In the genomic region with DNA sequence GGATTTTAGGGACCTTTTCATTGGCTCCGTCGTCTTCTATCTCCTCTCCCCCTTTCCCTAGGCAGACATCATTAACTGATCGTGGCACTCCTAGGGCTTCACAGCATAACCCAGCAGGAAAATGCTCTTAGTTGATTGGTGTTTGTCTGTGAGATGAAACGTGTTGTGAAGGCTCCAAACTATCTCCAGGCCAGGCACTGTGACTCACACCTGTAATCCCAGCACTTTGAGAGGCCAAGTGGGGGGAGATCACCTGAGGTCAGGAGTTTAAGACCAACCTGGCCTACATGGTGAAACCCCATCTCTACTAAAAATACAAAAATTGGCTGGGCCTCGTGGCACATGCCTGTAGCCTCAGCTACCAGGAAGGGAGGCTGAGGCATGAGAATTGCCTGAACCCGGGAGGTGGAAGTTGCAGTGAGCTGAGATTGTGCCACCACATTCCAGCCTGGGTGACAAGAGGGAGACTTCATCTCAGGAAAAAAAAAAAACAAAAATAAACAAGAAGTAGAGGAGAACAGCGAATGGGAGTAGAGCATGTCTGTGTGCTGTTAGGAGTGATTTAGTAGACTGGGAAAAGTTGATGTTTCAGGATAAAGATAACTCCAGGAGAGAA, we compare ENCODE assay signal across 26 cellular contexts.
"Had no signal": no experiment of that assay in that cellular context is flagged by ENCODE, and none has a peak within 500 bp of the region (broad histone marks: within the 10 kb centered on the region; RNA-seq: fewer than 3 reads in every experiment).

No MANE protein-coding gene starts in this region.

- H3K27ac ChIP-seq: cardiac muscle cell, heart right ventricle, right lobe of liver, thoracic aorta, upper lobe of left lung had no signal

- H3K36me3 ChIP-seq: cardiac muscle cell, right lobe of liver had no signal

- H3K27me3 Mint-ChIP-seq: activated CD4-positive, alpha-beta memory T cell treated with anti-CD3 and anti-CD28 coated beads, Interleukin-2, amount 10 ng/mL, durations not matched to agents 7 days and 5 days; activated CD4-positive, alpha-beta T cell treated with anti-CD3 and anti-CD28 coated beads, Interleukin-2, amount 10 ng/mL, durations not matched to agents 7 days and 5 days; activated T-cell treated with anti-CD3 and anti-CD28 coated beads, Interleukin-2, amount 50 U/mL, for 24 hours; activated T-helper 17 cell treated with anti-CD3 and anti-CD28 coated beads, Interleukin-2, amount 50 U/mL, for 72 hours; brain; progenitor cell of endocrine pancreas; stimulated activated naive CD8-positive, alpha-beta T cell treated with anti-CD3 and anti-CD28 coated beads, Interleukin-15, Interleukin-2, amounts not matched to agents 100 ng/mL and 50 ng/mL, for 24 hours had no signal

- H3K4me3 ChIP-seq: cardiac muscle cell, heart right ventricle, right lobe of liver, thoracic aorta, upper lobe of left lung had no signal

- H3K27me3 ChIP-seq: cardiac muscle cell, heart right ventricle, right lobe of liver, upper lobe of left lung had no signal

- H3K9me3 ChIP-seq: heart right ventricle, right lobe of liver, thoracic aorta, upper lobe of left lung had no signal

- H3K4me1 ChIP-seq: heart right ventricle, upper lobe of left lung had no signal

- DNase-seq: activated CD4-positive, alpha-beta memory T cell treated with anti-CD3 and anti-CD28 coated beads, Interleukin-2, amount 10 ng/mL, durations not matched to agents 7 days and 5 days; activated CD4-positive, alpha-beta T cell treated with anti-CD3 and anti-CD28 coated beads for 1 hour; activated CD4-positive, alpha-beta T cell treated with anti-CD3 and anti-CD28 coated beads, Interleukin-2, amount 10 ng/mL, durations not matched to agents 7 days and 5 days; activated CD8-positive, alpha-beta memory T cell treated with anti-CD3 and anti-CD28 coated beads, Interleukin-2, amount 50 U/mL, for 48 hours; activated gamma-delta T cell treated with Interleukin-2 at 50 U/mL for 16 hours; activated T-cell treated with anti-CD3 and anti-CD28 coated beads, Interleukin-2, amount 50 U/mL, for 24 hours; aorta; cortex of kidney; foreskin fibroblast; heart right ventricle; kidney glomerular epithelial cell; left ventricle myocardium superior; right lobe of liver; stimulated activated CD4-positive, alpha-beta T cell treated with anti-CD3 and anti-CD28 coated beads, Interleukin-2, amount 100 ng/mL, for 48 hours; T-helper 2 cell; upper lobe of left lung had no signal

- ATAC-seq: activated naive CD4-positive, alpha-beta T cell treated with anti-CD3 and anti-CD28 coated beads, Interleukin-2, amount 50 U/mL, for 72 hours; activated T-helper 17 cell treated with anti-CD3 and anti-CD28 coated beads, Interleukin-2, amount 50 U/mL, for 72 hours; esophagus mucosa; heart right ventricle; left ventricle myocardium superior; right lobe of liver; WTC11 had no signal

- H3K4me3 Mint-ChIP-seq: activated CD4-positive, alpha-beta memory T cell treated with anti-CD3 and anti-CD28 coated beads, Interleukin-2, amount 10 ng/mL, durations not matched to agents 7 days and 5 days; activated CD4-positive, alpha-beta T cell treated with anti-CD3 and anti-CD28 coated beads, Interleukin-2, amount 10 ng/mL, durations not matched to agents 7 days and 5 days; activated T-cell treated with anti-CD3 and anti-CD28 coated beads, Interleukin-2, amount 50 U/mL, for 24 hours; activated T-helper 17 cell treated with anti-CD3 and anti-CD28 coated beads, Interleukin-2, amount 50 U/mL, for 72 hours; brain; nephron; stimulated activated naive CD8-positive, alpha-beta T cell treated with anti-CD3 and anti-CD28 coated beads, Interleukin-15, Interleukin-2, amounts not matched to agents 100 ng/mL and 50 ng/mL, for 24 hours; WTC11 had no signal

- H3K4me1 Mint-ChIP-seq: activated CD4-positive, alpha-beta memory T cell treated with anti-CD3 and anti-CD28 coated beads, Interleukin-2, amount 10 ng/mL, durations not matched to agents 7 days and 5 days; activated CD4-positive, alpha-beta T cell treated with anti-CD3 and anti-CD28 coated beads, Interleukin-2, amount 10 ng/mL, durations not matched to agents 7 days and 5 days; activated T-helper 17 cell treated with anti-CD3 and anti-CD28 coated beads, Interleukin-2, amount 50 U/mL, for 72 hours; WTC11 had no signal

- H3K27ac Mint-ChIP-seq: activated CD4-positive, alpha-beta memory T cell treated with anti-CD3 and anti-CD28 coated beads, Interleukin-2, amount 10 ng/mL, durations not matched to agents 7 days and 5 days; activated CD4-positive, alpha-beta T cell treated with anti-CD3 and anti-CD28 coated beads, Interleukin-2, amount 10 ng/mL, durations not matched to agents 7 days and 5 days; activated naive CD4-positive, alpha-beta T cell treated with anti-CD3 and anti-CD28 coated beads, Interleukin-2, amount 50 U/mL, for 72 hours; activated T-cell treated with anti-CD3 and anti-CD28 coated beads, Interleukin-2, amount 50 U/mL, for 24 hours; activated T-helper 17 cell treated with anti-CD3 and anti-CD28 coated beads, Interleukin-2, amount 50 U/mL, for 72 hours; brain; progenitor cell of endocrine pancreas; stimulated activated naive CD8-positive, alpha-beta T cell treated with anti-CD3 and anti-CD28 coated beads, Interleukin-15, Interleukin-2, amounts not matched to agents 100 ng/mL and 50 ng/mL, for 24 hours; WTC11 had no signal

- H3K36me3 Mint-ChIP-seq: activated naive CD4-positive, alpha-beta T cell treated with anti-CD3 and anti-CD28 coated beads, Interleukin-2, amount 50 U/mL, for 72 hours; WTC11 had no signal

- H3K9me3 Mint-ChIP-seq: activated CD4-positive, alpha-beta memory T cell treated with anti-CD3 and anti-CD28 coated beads, Interleukin-2, amount 10 ng/mL, durations not matched to agents 7 days and 5 days; activated CD4-positive, alpha-beta T cell treated with anti-CD3 and anti-CD28 coated beads, Interleukin-2, amount 10 ng/mL, durations not matched to agents 7 days and 5 days; activated naive CD4-positive, alpha-beta T cell treated with anti-CD3 and anti-CD28 coated beads, Interleukin-2, amount 50 U/mL, for 72 hours; activated T-cell treated with anti-CD3 and anti-CD28 coated beads, Interleukin-2, amount 50 U/mL, for 24 hours; activated T-helper 17 cell treated with anti-CD3 and anti-CD28 coated beads, Interleukin-2, amount 50 U/mL, for 72 hours; brain; nephron; stimulated activated naive CD8-positive, alpha-beta T cell treated with anti-CD3 and anti-CD28 coated beads, Interleukin-15, Interleukin-2, amounts not matched to agents 100 ng/mL and 50 ng/mL, for 24 hours; WTC11 had no signal
